8 cellular contexts compared by ENCODE assay signal in the genomic region with DNA sequence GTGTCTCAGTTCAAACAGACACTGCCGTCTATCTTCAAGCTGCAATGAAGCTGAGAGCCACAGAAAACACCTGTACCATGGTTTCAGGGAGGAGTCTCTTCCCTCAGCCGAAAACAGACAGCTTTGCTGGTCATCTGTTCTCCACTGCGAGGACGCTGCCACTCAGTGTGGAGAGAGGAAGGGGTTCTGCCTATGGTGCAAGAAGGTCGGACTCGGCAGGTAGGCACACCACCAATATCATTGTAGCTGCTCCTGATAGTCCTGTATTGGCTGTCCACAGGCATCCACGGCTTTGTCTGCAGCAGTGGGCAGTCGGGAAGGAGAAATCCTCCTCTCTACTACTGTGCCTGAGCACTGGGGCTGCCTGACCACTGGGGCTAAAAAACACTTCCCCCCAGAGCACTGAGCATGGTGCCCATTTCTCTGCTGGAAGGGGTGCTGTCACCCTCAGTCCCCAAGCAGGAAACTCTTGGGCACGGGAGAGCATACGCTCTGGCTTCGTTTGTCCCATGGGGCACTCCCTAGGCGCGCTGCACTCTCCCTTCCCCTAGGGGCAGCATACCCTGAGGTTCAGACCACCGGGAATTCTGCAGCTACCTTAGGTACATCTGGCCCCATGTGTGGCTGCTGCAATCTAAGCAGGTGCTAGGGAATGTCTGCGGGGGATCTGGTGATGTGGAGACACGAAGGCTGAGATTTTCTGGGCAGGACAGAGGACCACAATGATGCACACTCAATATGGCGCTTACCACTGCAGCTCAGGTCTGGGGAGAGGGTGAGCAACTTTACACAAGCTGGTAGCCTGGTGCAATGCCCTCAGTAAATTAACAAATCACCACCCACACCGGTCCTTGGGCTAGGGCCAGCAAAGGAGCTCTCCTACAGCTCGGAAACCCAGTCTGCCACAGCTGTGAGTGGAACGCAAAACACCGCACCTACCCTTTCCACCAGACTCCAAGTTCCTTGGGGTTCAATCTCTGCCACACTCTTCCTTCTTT.
DNase-seq lines count a peak whose midpoint lies in the region; ATAC-seq and TF ChIP-seq lines count a peak whose summit lies in the region.

No MANE protein-coding gene starts in this region.

- no peaks in the 10 kb centered on the region for H3K36me3 ChIP-seq in sigmoid colon

- no peak for TF ChIP-seq POLR2A in sigmoid colon (IDR thresholded peaks at IDR 0.05)

- TF ChIP-seq EP300 in sigmoid colon (IDR thresholded peaks at IDR 0.05): no peak

- TF ChIP-seq CTCF in sigmoid colon (IDR thresholded peaks at IDR 0.05): peak in 1 of 4 experiments; percentile 18

- H3K4me3 Mint-ChIP-seq in activated T-cell treated with anti-CD3 and anti-CD28 coated beads, Interleukin-2, amount 50 U/mL, for 24 hours: peak overlapping the region; percentile 66

- peaks cover 6% of the 10 kb centered on the region for H3K27me3 Mint-ChIP-seq in activated T-cell treated with anti-CD3 and anti-CD28 coated beads, Interleukin-2, amount 50 U/mL, for 24 hours

- H3K4me1 Mint-ChIP-seq in activated T-cell treated with anti-CD3 and anti-CD28 coated beads, Interleukin-2, amount 50 U/mL, for 24 hours (ENCODE audit: low read depth): peaks cover 7% of the 10 kb centered on the region

- no peaks in the 10 kb centered on the region for H3K4me1 ChIP-seq in sigmoid colon

- intact Hi-C loops in left colon (cut with DNase I, micrococcal nuclease): no loop called here
- intact Hi-C loops in sigmoid colon (cut with DNase I): no loop called here

- ATAC-seq in GM19463 (IDR thresholded peaks at IDR 0.05; ENCODE audit: unreplicated experiment): peak; percentile 29
- ATAC-seq in HG03442 (IDR thresholded peaks at IDR 0.05; ENCODE audit: unreplicated experiment): peak; percentile 34
- ATAC-seq in left colon: peak; percentile 92

- H3K9me3 ChIP-seq in sigmoid colon: no peaks in the 10 kb centered on the region

- H3K27ac Mint-ChIP-seq in activated T-cell treated with anti-CD3 and anti-CD28 coated beads, Interleukin-2, amount 50 U/mL, for 24 hours: no peak overlapping the region

- H3K27me3 ChIP-seq in sigmoid colon: no peaks in the 10 kb centered on the region

- DNase-seq in D341Med (ENCODE audit: low spot score): peak; percentile 25
- no peak for DNase-seq in activated T-cell treated with anti-CD3 and anti-CD28 coated beads, Interleukin-2, amount 50 U/mL, for 24 hours
- peak; percentile 39 to 52 for DNase-seq in left colon
- no peak for DNase-seq in NCI-H345 (lab: John Stamatoyannopoulos, UW)
- DNase-seq in sigmoid colon: no peak
- no peak for DNase-seq in activated naive CD4-positive, alpha-beta T cell treated with Interleukin-2 at 50 U/mL for 16 hours

- H3K36me3 Mint-ChIP-seq in activated T-cell treated with anti-CD3 and anti-CD28 coated beads, Interleukin-2, amount 50 U/mL, for 24 hours (ENCODE audit: low read depth): no peaks in the 10 kb centered on the region

- no peaks in the 10 kb centered on the region for H3K9me3 Mint-ChIP-seq in activated T-cell treated with anti-CD3 and anti-CD28 coated beads, Interleukin-2, amount 50 U/mL, for 24 hours

- 53% methylated on average over 21 of the region's 21 CpGs for WGBS in sigmoid colon, 2 donors

- no peak overlapping the region for H3K4me3 ChIP-seq in sigmoid colon

- no peak overlapping the region for H3K27ac ChIP-seq in sigmoid colon

Comparison
In these comparisons a context has a peak if more than half of its experiments do, and no peak if none do; other contexts are left out.
1. DNase-seq: peak in D341Med (single experiment) and left colon (2 of 2); none in activated T-cell treated with anti-CD3 and anti-CD28 coated beads, Interleukin-2, amount 50 U/mL, for 24 hours (single experiment), NCI-H345 (single experiment), sigmoid colon (single experiment) and activated naive CD4-positive, alpha-beta T cell treated with Interleukin-2 at 50 U/mL for 16 hours (single experiment).
2. ATAC-seq: peak in every context shown above with its lines; median percentile 92 in left colon; 34 in HG03442; 29 in GM19463.